Comparison of ENCODE assay signal across 8 cellular contexts in genomic region chr15:70097337-70098169, GRCh38. TPM values are rescaled to one million over a fixed set of nuclear protein-coding genes. Genes with fewer than 3 reads are reported as not detected.
DNase-seq lines count a peak whose midpoint lies in the region; ATAC-seq lines count a peak whose summit lies in the region.

Gene TLE3 (minus strand): TSS chr15:70097917. CDS start chr15:70096798, 1,119 bp downstream.

- DNase-seq in NCI-H69 (lab: John Stamatoyannopoulos, UW) (peak; percentile 96), dedifferentiated amniotic fluid mesenchymal stem cell (ENCODE audit: extremely low spot score) (peak; percentile 98), left lobe of liver (ENCODE audit: low spot score) (peak; percentile 99)
- DNase-seq in activated CD4-positive, alpha-beta T cell treated with anti-CD3 and anti-CD28 coated beads, Interleukin-2, amount 50 U/mL, for 1 hour = peak; percentile 98
- peak; percentile 94 to 95 for DNase-seq in stimulated activated CD4-positive, alpha-beta T cell treated with anti-CD3 and anti-CD28 coated beads, Interleukin-2, amount 100 ng/mL, for 48 hours

- H3K27me3 ChIP-seq in BLaER1 treated with 17β-estradiol and CSF1 and Interleukin-3, amounts not matched to agents 10 nM and 100 nM = peaks cover 56 to 100% (median 97%) of the 10 kb centered on the region in 11 experiments

- peaks cover 0 to 29% (median 0%) of the 10 kb centered on the region in 11 experiments; a peak in 6 of 22 replicates for H3K36me3 ChIP-seq in BLaER1 treated with 17β-estradiol and CSF1 and Interleukin-3, amounts not matched to agents 10 nM and 100 nM

- peak within 1 kb of the TSS; percentile 17 to 89 (median 74); a peak in 18 of 22 replicates for H3K27ac ChIP-seq in BLaER1 treated with 17β-estradiol and CSF1 and Interleukin-3, amounts not matched to agents 10 nM and 100 nM

- peaks cover 35 to 71% (median 47%) of the 10 kb centered on the region in 11 experiments for H4K20me1 ChIP-seq in BLaER1 treated with 17β-estradiol and CSF1 and Interleukin-3, amounts not matched to agents 10 nM and 100 nM

- ATAC-seq in GM19324 (IDR thresholded peaks at IDR 0.05; ENCODE audit: low FRiP score, unreplicated experiment) (peak; percentile 45), HG03520 (IDR thresholded peaks at IDR 0.05; ENCODE audit: unreplicated experiment) (peak; percentile 47), left lobe of liver (peak; percentile 54)

- H3K4me1 ChIP-seq in BLaER1 treated with 17β-estradiol and CSF1 and Interleukin-3, amounts not matched to agents 10 nM and 100 nM = peaks cover 61 to 79% (median 67%) of the 10 kb centered on the region in 10 experiments

- H3K4me3 ChIP-seq in BLaER1 treated with 17β-estradiol and CSF1 and Interleukin-3, amounts not matched to agents 10 nM and 100 nM = peak within 1 kb of the TSS; percentile 59 to 94 (median 66)

- no peaks in the 10 kb centered on the region for H3K9me3 ChIP-seq in BLaER1 treated with 17β-estradiol and CSF1 and Interleukin-3, amounts not matched to agents 10 nM and 100 nM (replicated peaks in 1 of 11)

- H3K4me2 ChIP-seq in BLaER1 treated with 17β-estradiol and CSF1 and Interleukin-3, amounts not matched to agents 10 nM and 100 nM = peak within 1 kb of the TSS; percentile 97 to 100 (median 99)

- peak within 1 kb of the TSS; percentile 34 to 90 (median 79) for H3K9ac ChIP-seq in BLaER1 treated with 17β-estradiol and CSF1 and Interleukin-3, amounts not matched to agents 10 nM and 100 nM

RNA-seq across cellular contexts. Expression of gene TLE3, which starts in this region (rescaled TPM):
- total RNA-seq in left lobe of liver = 7.0 TPM

Comparison
In these comparisons a context has a peak if more than half of its experiments do, and no peak if none do; other contexts are left out.
1. Peak in every context shown above with its lines: DNase-seq, ATAC-seq, H3K4me3 ChIP-seq and H3K27ac ChIP-seq.